Comparison of ENCODE assay signal across 1 cellular context in genomic region chr6:34816635-34817301, GRCh38.
TF ChIP-seq lines count a peak whose summit lies in the region.

No MANE protein-coding gene starts in this region.

TF ChIP-seq in GM23338, 12 proteins besides CTCF, POLR2A, EP300 and RAD21 (continued from another document):
- TF ChIP-seq ZNF462 (CRISPR knock-in tag; IDR thresholded peaks at IDR 0.05), result no peak
- TF ChIP-seq ETS1 (IDR thresholded peaks at IDR 0.05), result no peak
- no peak for TF ChIP-seq EZH2 (IDR thresholded peaks at IDR 0.05; ENCODE audit: low read depth, unreplicated experiment)
- TF ChIP-seq CREB1 (CRISPR knock-in tag; IDR thresholded peaks at IDR 0.05; ENCODE audit: low read depth), result no peak
- no peak for TF ChIP-seq STAT1 (IDR thresholded peaks at IDR 0.05; ENCODE audit: unreplicated experiment)
